ENCODE assay signal across 1 cellular context in genomic region chr2:37156857-37157714, GRCh38.
A peak's percentile ranks its signal among the peaks of the same experiment; 100 is the strongest.
TF ChIP-seq lines count a peak whose summit lies in the region.

EIF2AK2 (minus strand) TSS chr2:37156980; CDS start chr2:37147806, 9,174 bp downstream.

TF ChIP-seq in HepG2, 621 proteins besides CTCF, POLR2A, EP300 and RAD21 (continued from another document and continues in another):
- no peak for TF ChIP-seq CEBPZ (IDR thresholded peaks at IDR 0.05; ENCODE audit: low read length)
- no peak for TF ChIP-seq NR2F1 (CRISPR knock-in tag; IDR thresholded peaks at IDR 0.05)
- TF ChIP-seq ZBTB14 (CRISPR knock-in tag; IDR thresholded peaks at IDR 0.05) = no peak
- no peak for TF ChIP-seq RNF219 (CRISPR knock-in tag; IDR thresholded peaks at IDR 0.05)
- no peak for TF ChIP-seq ZNF552 (CRISPR knock-in tag; IDR thresholded peaks at IDR 0.05; ENCODE audit: borderline replicate concordance)
- TF ChIP-seq RBM39 (IDR thresholded peaks at IDR 0.05; ENCODE audit: low read depth, low read length, poor library complexity, severe bottlenecking) = peak; percentile 90
- TF ChIP-seq ZNF446 (CRISPR knock-in tag; IDR thresholded peaks at IDR 0.05) = peak; percentile 84
- TF ChIP-seq HOMEZ (CRISPR knock-in tag; IDR thresholded peaks at IDR 0.05; ENCODE audit: low read depth) = no peak
- TF ChIP-seq ZNF160 (CRISPR knock-in tag; IDR thresholded peaks at IDR 0.05) = no peak; the same call in 1 of the 2 replicates
- TF ChIP-seq SPEN (CRISPR knock-in tag; IDR thresholded peaks at IDR 0.05; ENCODE audit: low read depth) = peak; percentile 71; the same call in 1 of the 2 replicates
- no peak; the same call in 1 of the 2 replicates for TF ChIP-seq ZNF691 (CRISPR knock-in tag; IDR thresholded peaks at IDR 0.05; ENCODE audit: borderline replicate concordance, low read depth)
- TF ChIP-seq REL (CRISPR knock-in tag; conservative IDR thresholded peaks at IDR 0.05) = 0 out of 2 replicates have a peak, but pooled peaks have one; percentile 58
- TF ChIP-seq TRAFD1 (CRISPR knock-in tag; IDR thresholded peaks at IDR 0.05; ENCODE audit: borderline replicate concordance) = no peak
- no peak for TF ChIP-seq ZNF275 (CRISPR knock-in tag; IDR thresholded peaks at IDR 0.05; ENCODE audit: borderline replicate concordance)
- peak; percentile 64; the same call in 1 of the 2 replicates for TF ChIP-seq MTERF4 (CRISPR knock-in tag; IDR thresholded peaks at IDR 0.05)
- TF ChIP-seq PRMT3 (CRISPR knock-in tag; IDR thresholded peaks at IDR 0.05; ENCODE audit: borderline replicate concordance, low read depth) = no peak
- TF ChIP-seq HIVEP1 (CRISPR knock-in tag; IDR thresholded peaks at IDR 0.05) = no peak
- no peak for TF ChIP-seq FOXO4 (CRISPR knock-in tag; conservative IDR thresholded peaks at IDR 0.05)
- TF ChIP-seq CCAR2 (optimal IDR thresholded peaks at IDR 0.05; ENCODE audit: low read depth, low read length) = no peak
- peak; percentile 84 for TF ChIP-seq HNRNPL (IDR thresholded peaks at IDR 0.05; ENCODE audit: low read depth, low read length)
- TF ChIP-seq YEATS4 (CRISPR knock-in tag; IDR thresholded peaks at IDR 0.05; ENCODE audit: borderline replicate concordance) = peak; percentile 29; the same call in 1 of the 2 replicates
- no peak; the same call in 1 of the 2 replicates for TF ChIP-seq PHF21A (CRISPR knock-in tag; IDR thresholded peaks at IDR 0.05)
- TF ChIP-seq ZNF746 (CRISPR knock-in tag; IDR thresholded peaks at IDR 0.05) = no peak
- no peak for TF ChIP-seq ZNF205 (CRISPR knock-in tag; IDR thresholded peaks at IDR 0.05)
- no peak; the same call in 1 of the 2 replicates for TF ChIP-seq ZSCAN31 (CRISPR knock-in tag; IDR thresholded peaks at IDR 0.05; ENCODE audit: low read depth)
- TF ChIP-seq ZUFSP (CRISPR knock-in tag; IDR thresholded peaks at IDR 0.05; ENCODE audit: borderline replicate concordance) = no peak
- TF ChIP-seq HHEX (CRISPR knock-in tag; IDR thresholded peaks at IDR 0.05) = no peak
- TF ChIP-seq ZMAT5 (CRISPR knock-in tag; IDR thresholded peaks at IDR 0.05; ENCODE audit: borderline replicate concordance, low read depth) = no peak
- TF ChIP-seq AKAP8 (CRISPR knock-in tag; IDR thresholded peaks at IDR 0.05) = no peak
- TF ChIP-seq ZBTB1 (CRISPR knock-in tag; IDR thresholded peaks at IDR 0.05; ENCODE audit: borderline replicate concordance) = no peak
- no peak for TF ChIP-seq ZBTB37 (CRISPR knock-in tag; IDR thresholded peaks at IDR 0.05)
- TF ChIP-seq HNF1B (CRISPR knock-in tag; IDR thresholded peaks at IDR 0.05) = peak; percentile 41
- TF ChIP-seq ZNF570 (CRISPR knock-in tag; IDR thresholded peaks at IDR 0.05; ENCODE audit: borderline replicate concordance) = 0 out of 2 replicates have a peak, but pooled peaks have one; percentile 35
